15 cellular contexts compared by ENCODE assay signal in the genomic region with DNA sequence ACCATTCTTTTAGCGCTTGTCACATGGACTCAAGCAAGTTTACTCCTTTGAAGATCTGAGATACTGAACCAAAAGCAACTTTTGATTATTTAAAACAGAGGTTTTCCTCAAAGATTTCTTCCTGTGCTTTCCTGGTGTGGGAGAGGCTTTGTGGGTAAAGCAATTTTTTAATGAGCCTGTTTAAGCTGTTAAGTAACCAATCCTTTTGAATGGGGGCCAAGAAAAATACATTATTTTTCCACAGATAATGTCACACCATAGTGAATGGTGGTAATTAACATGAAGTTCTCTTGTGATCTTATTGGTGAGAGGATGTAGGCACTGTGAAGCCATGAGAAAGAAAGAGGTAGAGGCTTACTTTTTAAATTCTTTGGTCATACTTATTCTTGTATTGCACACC. TPM values are rescaled to one million over a fixed set of nuclear protein-coding genes. Genes with fewer than 3 reads are reported as not detected.
DNase-seq lines count a peak whose midpoint lies in the region; TF ChIP-seq lines count a peak whose summit lies in the region.
"Had no signal": no experiment of that assay in that cellular context is flagged by ENCODE, and none has a peak within 500 bp of the region (broad histone marks: within the 10 kb centered on the region; RNA-seq: fewer than 3 reads in every experiment).

No MANE protein-coding gene starts in this region.

- H3K27me3 ChIP-seq in osteoblast (ENCODE audit: insufficient read depth, low read length) = no peaks in the 10 kb centered on the region
- H3K27me3 ChIP-seq: BLaER1 treated with 17β-estradiol and CSF1 and Interleukin-3, amounts not matched to agents 10 nM and 100 nM had no signal

- peak overlapping the region in 1 of 5 experiments; percentile 1 for H3K4me3 Mint-ChIP-seq in brain
- H3K4me3 Mint-ChIP-seq: B cell; CD4-positive, CD25-positive, alpha-beta regulatory T cell; CD8-positive, alpha-beta memory T cell; GM23338 had no signal

- no peaks in the 10 kb centered on the region for H3K36me3 Mint-ChIP-seq in brain
- H3K36me3 Mint-ChIP-seq: CD4-positive, CD25-positive, alpha-beta regulatory T cell; CD8-positive, alpha-beta memory T cell had no signal

- no peak overlapping the region for H2AFZ ChIP-seq in osteoblast (ENCODE audit: low read length)
- H2AFZ ChIP-seq: GM23338 had no signal

- H3K79me2 ChIP-seq in osteoblast (ENCODE audit: insufficient read depth, low read length) = no peaks in the 10 kb centered on the region

- no peak overlapping the region for H3K27ac ChIP-seq in osteoblast (ENCODE audit: low read depth, low read length)
- H3K27ac ChIP-seq: BLaER1 treated with 17β-estradiol and CSF1 and Interleukin-3, amounts not matched to agents 10 nM and 100 nM had no signal

- no peak overlapping the region for H3K4me2 ChIP-seq in osteoblast (ENCODE audit: insufficient read depth, low read length)
- H3K4me2 ChIP-seq: BLaER1 treated with 17β-estradiol and CSF1 and Interleukin-3, amounts not matched to agents 10 nM and 100 nM; GM23338 had no signal

- H3K4me1 Mint-ChIP-seq in brain = peaks cover 57% of the 10 kb centered on the region

- H3K36me3 ChIP-seq in osteoblast (ENCODE audit: insufficient read depth, low read length) = no peaks in the 10 kb centered on the region
- H3K36me3 ChIP-seq: BLaER1 treated with 17β-estradiol and CSF1 and Interleukin-3, amounts not matched to agents 10 nM and 100 nM had no signal

- no peaks in the 10 kb centered on the region for H3K27me3 Mint-ChIP-seq in brain

- H3K9me3 ChIP-seq in osteoblast (ENCODE audit: low read depth, low read length) = no peaks in the 10 kb centered on the region
- H3K9me3 ChIP-seq: BLaER1 treated with 17β-estradiol and CSF1 and Interleukin-3, amounts not matched to agents 10 nM and 100 nM; Caco-2 had no signal

- peak overlapping the region in 4 of 5 experiments; percentile 18 to 73 (median 50) for H3K27ac Mint-ChIP-seq in brain
- H3K27ac Mint-ChIP-seq: B cell; CD4-positive, CD25-positive, alpha-beta regulatory T cell; GM23338 had no signal

- no peak for TF ChIP-seq CTCF in brain (conservative IDR thresholded peaks at IDR 0.05)
- no peak for TF ChIP-seq CTCF in retinal pigment epithelial cell (conservative IDR thresholded peaks at IDR 0.05; ENCODE audit: low read depth, low read length)
- no peak for TF ChIP-seq CTCF in osteoblast (IDR thresholded peaks at IDR 0.05; ENCODE audit: extremely low read depth, low read depth, low read length)

- DNase-seq in NCI-H2081 (lab: John Stamatoyannopoulos, UW) (peak; percentile 6 to 39), NCI-H2081 treated with DMSO at 0.1 percent for 48 hours (lab: John Stamatoyannopoulos, UW) (no peak), COR-L47 (lab: John Stamatoyannopoulos, UW) (peak; percentile 65), retinal pigment epithelial cell (ENCODE audit: low read depth) (peak; percentile 64), osteoblast (ENCODE audit: insufficient read length, low spot score, missing footprints) (no peak), head of caudate nucleus (no peak)
- DNase-seq: 8988T; Caco-2; CD4-positive, CD25-positive, alpha-beta regulatory T cell; CD8-positive, alpha-beta memory T cell; H7 had no signal

- intact Hi-C loops in head of caudate nucleus (cut with DNase I) = no loop called here

- no peaks in the 10 kb centered on the region for H4K20me1 ChIP-seq in osteoblast (ENCODE audit: insufficient read depth, low read length)
- H4K20me1 ChIP-seq: BLaER1 treated with 17β-estradiol and CSF1 and Interleukin-3, amounts not matched to agents 10 nM and 100 nM had no signal

- H3K4me3 ChIP-seq in retinal pigment epithelial cell (ENCODE audit: low read length) = no peak overlapping the region
- H3K4me3 ChIP-seq in osteoblast (ENCODE audit: insufficient read depth, low read length) = no peak overlapping the region
- H3K4me3 ChIP-seq: BLaER1 treated with 17β-estradiol and CSF1 and Interleukin-3, amounts not matched to agents 10 nM and 100 nM; GM23338 had no signal

- no peaks in the 10 kb centered on the region for H3K4me1 ChIP-seq in osteoblast (ENCODE audit: insufficient read depth, low read length)
- H3K4me1 ChIP-seq: BLaER1 treated with 17β-estradiol and CSF1 and Interleukin-3, amounts not matched to agents 10 nM and 100 nM; Caco-2 had no signal

- no peaks in the 10 kb centered on the region for H3K9me3 Mint-ChIP-seq in brain
- H3K9me3 Mint-ChIP-seq: CD4-positive, CD25-positive, alpha-beta regulatory T cell; CD8-positive, alpha-beta memory T cell; GM23338 had no signal

RNA-seq across cellular contexts. Expression of gene OBI1, which starts 55.8 kb away (rescaled TPM):
- polyA plus RNA-seq in brain (ENCODE audit: insufficient read depth, low read depth, low replicate concordance) = 6.3 TPM
- 12.7 TPM in 2 replicates for total RNA-seq in osteoblast

Comparison
In these comparisons a context has a peak if more than half of its experiments do, and no peak if none do; other contexts are left out.
1. DNase-seq: peak in NCI-H2081 (2 of 2), COR-L47 (single experiment) and retinal pigment epithelial cell (single experiment); none in NCI-H2081 treated with DMSO at 0.1 percent for 48 hours (single experiment), osteoblast (single experiment) and head of caudate nucleus (0 of 42).